In the genomic region with DNA sequence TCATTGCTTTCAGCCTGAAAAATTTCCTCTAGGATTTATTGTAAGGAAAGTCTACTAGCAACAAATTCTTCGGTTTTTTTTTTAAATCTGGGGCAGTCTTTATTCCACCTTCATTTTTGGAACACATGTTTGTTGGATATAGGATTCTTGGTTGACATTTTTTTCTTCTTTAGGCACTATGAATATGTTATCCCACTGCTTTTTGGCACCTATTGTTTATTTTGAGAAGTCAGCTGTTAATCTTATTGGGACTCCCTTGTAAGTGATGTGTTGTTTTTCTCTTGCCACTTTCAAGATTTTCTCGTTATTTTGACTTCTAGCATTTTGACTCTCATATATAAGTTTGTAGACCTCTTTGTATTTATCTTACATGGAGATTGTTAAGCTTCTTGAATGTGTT, we compare ENCODE assay signal across 16 cellular contexts.
A peak's percentile ranks its signal among the peaks of the same experiment; 100 is the strongest.
DNase-seq lines count a peak whose midpoint lies in the region; ATAC-seq, FAIRE-seq and TF ChIP-seq lines count a peak whose summit lies in the region.
"Had no signal": no experiment of that assay in that cellular context is flagged by ENCODE, and none has a peak within 500 bp of the region (broad histone marks: within the 10 kb centered on the region; RNA-seq: fewer than 3 reads in every experiment).

No MANE protein-coding gene starts in this region.

- TF ChIP-seq POLR2A in erythroblast (IDR thresholded peaks at IDR 0.05; ENCODE audit: low read length): no peak

- H3K36me3 Mint-ChIP-seq in CD8-positive, alpha-beta memory T cell: peaks cover 0 to 2% (median 0%) of the 10 kb centered on the region in 3 donors
- peaks cover 3% of the 10 kb centered on the region for H3K36me3 Mint-ChIP-seq in activated CD8-positive, alpha-beta T cell treated with anti-CD3 and anti-CD28 coated beads for 36 hours (ENCODE audit: low read depth)

- peaks cover 29 to 56% (median 52%) of the 10 kb centered on the region in 5 donors for H3K9me3 Mint-ChIP-seq in CD8-positive, alpha-beta memory T cell
- H3K9me3 Mint-ChIP-seq in activated CD8-positive, alpha-beta T cell treated with anti-CD3 and anti-CD28 coated beads for 36 hours: peaks cover 44% of the 10 kb centered on the region

- H3K4me3 Mint-ChIP-seq in CD8-positive, alpha-beta memory T cell: no peak overlapping the region
- H3K4me3 Mint-ChIP-seq in activated CD8-positive, alpha-beta T cell treated with anti-CD3 and anti-CD28 coated beads for 36 hours: no peak overlapping the region

- no peaks in the 10 kb centered on the region for H3K36me3 ChIP-seq in HEK293 (ENCODE audit: control insufficient read depth in 2 of 2, insufficient read depth in 1 of 2, low read length in 2 of 2)
- no peaks in the 10 kb centered on the region for H3K36me3 ChIP-seq in CD8-positive, alpha-beta memory T cell (ENCODE audit: insufficient read depth, low read length)
- H3K36me3 ChIP-seq: BE2C had no signal

- no peaks in the 10 kb centered on the region for H3K4me1 ChIP-seq in HEK293 (ENCODE audit: control insufficient read depth, insufficient read depth, low read length)
- H3K4me1 ChIP-seq in CD8-positive, alpha-beta memory T cell (ENCODE audit: insufficient read depth, low read length): no peaks in the 10 kb centered on the region
- H3K4me1 ChIP-seq: A549, BE2C had no signal

- POLR2A ChIA-PET in HEK293 (lab: Yijun Ruan, JAX): no interaction called here
- POLR2A ChIA-PET in CD8-positive, alpha-beta memory T cell (lab: Charles Lee): no interaction called here
- POLR2A ChIA-PET in activated CD8-positive, alpha-beta T cell treated with anti-CD3 and anti-CD28 coated beads for 36 hours (lab: Charles Lee): no interaction called here

- DNase-seq in D721Med (ENCODE audit: insufficient read length, low spot score): no peak
- peak; percentile 4 to 12 for DNase-seq in erythroblast (lab: John Stamatoyannopoulos, UW)
- no peak for DNase-seq in activated CD4-positive, CD25-positive, alpha-beta regulatory T cell (lab: John Stamatoyannopoulos, UW)
- no peak for DNase-seq in CD8-positive, alpha-beta memory T cell
- no peak for DNase-seq in activated CD8-positive, alpha-beta T cell treated with anti-CD3 and anti-CD28 coated beads for 36 hours
- DNase-seq: BE2C, DND-41, NCI-H1694, NCI-H2081, NCI-H2171 treated with DMSO at 0.1 percent for 48 hours, NCI-H446, NCI-H526, Right ventricle myocardium superior had no signal

- no peak for TF ChIP-seq CTCF in D721Med (IDR thresholded peaks at IDR 0.05; ENCODE audit: insufficient read depth, missing control alignments)
- no peak for TF ChIP-seq CTCF in HEK293 (tag by site-specific recombination; IDR thresholded peaks at IDR 0.05)
- no peak for TF ChIP-seq CTCF in activated CD8-positive, alpha-beta T cell treated with anti-CD3 and anti-CD28 coated beads for 36 hours (IDR thresholded peaks at IDR 0.05)

- intact Hi-C loops in activated CD8-positive, alpha-beta T cell treated with anti-CD3 and anti-CD28 coated beads for 36 hours (cut with micrococcal nuclease): no loop called here

- FAIRE-seq in D721Med (lab: Jason Lieb, UNC): peak; percentile 87
- FAIRE-seq in TTC549 (lab: Jason Lieb, UNC): peak; percentile 31
- FAIRE-seq: A549 had no signal

- no peaks in the 10 kb centered on the region for H3K27me3 ChIP-seq in CD8-positive, alpha-beta memory T cell (ENCODE audit: insufficient read depth, low read length, poor library complexity, severe bottlenecking)
- H3K27me3 ChIP-seq: BE2C had no signal

- H3K27me3 Mint-ChIP-seq in CD8-positive, alpha-beta memory T cell: peaks cover 3 to 5% of the 10 kb centered on the region in 2 donors
- peaks cover 2% of the 10 kb centered on the region for H3K27me3 Mint-ChIP-seq in activated CD8-positive, alpha-beta T cell treated with anti-CD3 and anti-CD28 coated beads for 36 hours

- H3K27ac Mint-ChIP-seq in CD8-positive, alpha-beta memory T cell: no peak overlapping the region
- no peak overlapping the region for H3K27ac Mint-ChIP-seq in activated CD8-positive, alpha-beta T cell treated with anti-CD3 and anti-CD28 coated beads for 36 hours

- CTCF ChIA-PET in HEK293 (lab: Yijun Ruan, JAX): interaction anchor here (0.6 kb wide), 2 partner anchors 176 to 394 kb away, joined by 3 read pairs; no protein-coding TSS in a partner anchor
- CTCF ChIA-PET in CD8-positive, alpha-beta memory T cell (lab: Charles Lee): no interaction called here
- CTCF ChIA-PET in activated CD8-positive, alpha-beta T cell treated with anti-CD3 and anti-CD28 coated beads for 36 hours (lab: Charles Lee): no interaction called here

- H3K4me3 ChIP-seq in HEK293 (ENCODE audit: low read depth, low read length): no peak overlapping the region
- no peak overlapping the region for H3K4me3 ChIP-seq in CD8-positive, alpha-beta memory T cell (ENCODE audit: low read length)
- H3K4me3 ChIP-seq: A549 had no signal

- no peaks in the 10 kb centered on the region for H3K4me1 Mint-ChIP-seq in CD8-positive, alpha-beta memory T cell
- no peaks in the 10 kb centered on the region for H3K4me1 Mint-ChIP-seq in activated CD8-positive, alpha-beta T cell treated with anti-CD3 and anti-CD28 coated beads for 36 hours (ENCODE audit: low read depth)

- no peaks in the 10 kb centered on the region; the same call in 1 of the 2 replicates for H3K9me3 ChIP-seq in HEK293 (ENCODE audit: control insufficient read depth, insufficient read depth, low read depth, low read length)
- peaks cover 4% of the 10 kb centered on the region for H3K9me3 ChIP-seq in CD8-positive, alpha-beta memory T cell (ENCODE audit: low read length)
- H3K9me3 ChIP-seq: BE2C had no signal

- H3K27ac ChIP-seq in HEK293 (ENCODE audit: extremely low read depth, low read depth, low read length): no peak overlapping the region
- H3K27ac ChIP-seq in CD8-positive, alpha-beta memory T cell (ENCODE audit: low read depth, low read length): no peak overlapping the region
- H3K27ac ChIP-seq: A549 had no signal

- no peak for ATAC-seq in activated CD8-positive, alpha-beta T cell treated with anti-CD3 and anti-CD28 coated beads for 36 hours
- ATAC-seq: A549 had no signal

TF ChIP-seq in HEK293, 187 proteins besides CTCF, POLR2A, EP300 and RAD21 (continues in another document):
- no peak for TF ChIP-seq GLIS1 (tag by site-specific recombination; IDR thresholded peaks at IDR 0.05)
- TF ChIP-seq, protein P1, sequence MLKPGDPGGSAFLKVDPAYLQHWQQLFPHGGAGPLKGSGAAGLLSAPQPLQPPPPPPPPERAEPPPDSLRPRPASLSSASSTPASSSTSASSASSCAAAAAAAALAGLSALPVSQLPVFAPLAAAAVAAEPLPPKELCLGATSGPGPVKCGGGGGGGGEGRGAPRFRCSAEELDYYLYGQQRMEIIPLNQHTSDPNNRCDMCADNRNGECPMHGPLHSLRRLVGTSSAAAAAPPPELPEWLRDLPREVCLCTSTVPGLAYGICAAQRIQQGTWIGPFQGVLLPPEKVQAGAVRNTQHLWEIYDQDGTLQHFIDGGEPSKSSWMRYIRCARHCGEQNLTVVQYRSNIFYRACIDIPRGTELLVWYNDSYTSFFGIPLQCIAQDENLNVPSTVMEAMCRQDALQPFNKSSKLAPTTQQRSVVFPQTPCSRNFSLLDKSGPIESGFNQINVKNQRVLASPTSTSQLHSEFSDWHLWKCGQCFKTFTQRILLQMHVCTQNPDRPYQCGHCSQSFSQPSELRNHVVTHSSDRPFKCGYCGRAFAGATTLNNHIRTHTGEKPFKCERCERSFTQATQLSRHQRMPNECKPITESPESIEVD (tag by site-specific recombination; IDR thresholded peaks at IDR 0.05): no peak
- TF ChIP-seq ZNF529 (tag by site-specific recombination; IDR thresholded peaks at IDR 0.05; ENCODE audit: insufficient replicate concordance): no peak
- peak; percentile 91 for TF ChIP-seq SETDB1 (IDR thresholded peaks at IDR 0.05; ENCODE audit: insufficient read length, low read length)
- TF ChIP-seq ZNF10 (tag by site-specific recombination; IDR thresholded peaks at IDR 0.05): no peak
- TF ChIP-seq, protein P2, sequence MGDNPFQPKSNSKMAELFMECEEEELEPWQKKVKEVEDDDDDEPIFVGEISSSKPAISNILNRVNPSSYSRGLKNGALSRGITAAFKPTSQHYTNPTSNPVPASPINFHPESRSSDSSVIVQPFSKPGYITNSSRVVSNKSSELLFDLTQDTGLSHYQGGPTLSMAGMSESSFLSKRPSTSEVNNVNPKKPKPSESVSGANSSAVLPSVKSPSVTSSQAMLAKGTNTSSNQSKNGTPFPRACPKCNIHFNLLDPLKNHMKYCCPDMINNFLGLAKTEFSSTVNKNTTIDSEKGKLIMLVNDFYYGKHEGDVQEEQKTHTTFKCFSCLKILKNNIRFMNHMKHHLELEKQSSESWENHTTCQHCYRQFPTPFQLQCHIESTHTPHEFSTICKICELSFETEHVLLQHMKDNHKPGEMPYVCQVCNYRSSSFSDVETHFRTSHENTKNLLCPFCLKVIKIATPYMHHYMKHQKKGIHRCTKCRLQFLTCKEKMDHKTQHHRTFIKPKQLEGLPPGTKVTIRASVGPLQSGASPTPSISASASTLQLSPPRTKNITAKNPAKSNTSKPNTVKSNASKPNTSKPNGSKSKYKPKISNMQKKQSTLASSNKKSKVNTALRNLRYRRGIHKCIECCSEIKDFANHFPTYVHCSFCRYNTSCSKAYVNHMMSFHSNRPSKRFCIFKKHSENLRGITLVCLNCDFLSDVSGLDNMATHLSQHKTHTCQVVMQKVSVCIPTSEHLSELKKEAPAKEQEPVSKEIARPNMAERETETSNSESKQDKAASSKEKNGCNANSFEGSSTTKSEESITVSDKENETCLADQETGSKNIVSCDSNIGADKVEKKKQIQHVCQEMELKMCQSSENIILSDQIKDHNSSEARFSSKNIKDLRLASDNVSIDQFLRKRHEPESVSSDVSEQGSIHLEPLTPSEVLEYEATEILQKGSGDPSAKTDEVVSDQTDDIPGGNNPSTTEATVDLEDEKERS (tag by site-specific recombination; IDR thresholded peaks at IDR 0.05): 0 out of 2 replicates have a peak, but pooled peaks have one; percentile 24
- TF ChIP-seq, protein P3, sequence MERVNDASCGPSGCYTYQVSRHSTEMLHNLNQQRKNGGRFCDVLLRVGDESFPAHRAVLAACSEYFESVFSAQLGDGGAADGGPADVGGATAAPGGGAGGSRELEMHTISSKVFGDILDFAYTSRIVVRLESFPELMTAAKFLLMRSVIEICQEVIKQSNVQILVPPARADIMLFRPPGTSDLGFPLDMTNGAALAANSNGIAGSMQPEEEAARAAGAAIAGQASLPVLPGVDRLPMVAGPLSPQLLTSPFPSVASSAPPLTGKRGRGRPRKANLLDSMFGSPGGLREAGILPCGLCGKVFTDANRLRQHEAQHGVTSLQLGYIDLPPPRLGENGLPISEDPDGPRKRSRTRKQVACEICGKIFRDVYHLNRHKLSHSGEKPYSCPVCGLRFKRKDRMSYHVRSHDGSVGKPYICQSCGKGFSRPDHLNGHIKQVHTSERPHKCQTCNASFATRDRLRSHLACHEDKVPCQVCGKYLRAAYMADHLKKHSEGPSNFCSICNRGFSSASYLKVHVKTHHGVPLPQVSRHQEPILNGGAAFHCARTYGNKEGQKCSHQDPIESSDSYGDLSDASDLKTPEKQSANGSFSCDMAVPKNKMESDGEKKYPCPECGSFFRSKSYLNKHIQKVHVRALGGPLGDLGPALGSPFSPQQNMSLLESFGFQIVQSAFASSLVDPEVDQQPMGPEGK (tag by site-specific recombination; IDR thresholded peaks at IDR 0.05): no peak
- TF ChIP-seq ZBTB8A (tag by site-specific recombination; IDR thresholded peaks at IDR 0.05): no peak
- no peak for TF ChIP-seq ZNF501 (tag by site-specific recombination; IDR thresholded peaks at IDR 0.05)

Comparison
In these comparisons a context has a peak if more than half of its experiments do, and no peak if none do; other contexts are left out.
1. DNase-seq: peak in erythroblast (2 of 2); none in D721Med (single experiment), activated CD4-positive, CD25-positive, alpha-beta regulatory T cell (0 of 4), CD8-positive, alpha-beta memory T cell (0 of 5) and activated CD8-positive, alpha-beta T cell treated with anti-CD3 and anti-CD28 coated beads for 36 hours (single experiment).